ENCODE assay signal across 29 cellular contexts in the genomic region with DNA sequence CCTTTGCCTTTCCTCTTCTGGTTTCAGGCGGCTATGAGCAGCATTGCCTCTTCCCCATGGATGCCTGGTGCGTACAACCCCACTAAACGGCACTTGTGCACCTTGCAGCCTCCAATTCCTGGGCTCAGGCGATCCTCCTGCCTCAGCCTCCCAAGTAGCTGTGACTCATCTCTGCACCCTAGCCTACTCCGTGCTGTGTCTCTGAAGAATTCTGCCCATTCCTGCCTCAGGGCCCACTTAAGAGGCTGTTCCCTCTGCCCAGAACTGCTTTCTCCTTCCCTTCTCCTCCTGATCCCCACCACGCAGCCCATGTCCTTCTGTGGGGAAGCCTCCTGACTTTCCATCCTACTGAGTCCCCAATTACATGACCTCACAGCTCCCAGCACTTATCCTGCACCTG.
"Had no signal": no experiment of that assay in that cellular context is flagged by ENCODE, and none has a peak within 500 bp of the region (broad histone marks: within the 10 kb centered on the region; RNA-seq: fewer than 3 reads in every experiment).

No MANE protein-coding gene starts in this region.

- DNase-seq: caudate nucleus; dorsolateral prefrontal cortex; effector CD8-positive, alpha-beta T cell; esophagus squamous epithelium; foreskin melanocyte; glutamatergic neuron; heart right ventricle; hippocampal formation; kidney glomerular epithelial cell; left colon; left ventricle myocardium superior; lower lobe of right lung; mucosa of descending colon; naive thymus-derived CD4-positive, alpha-beta T cell; occipital lobe; pancreas; retina; right lobe of liver; small intestine; stimulated activated CD4-positive, alpha-beta T cell treated with anti-CD3 and anti-CD28 coated beads, Interleukin-4, amount 100 ng/mL, for 4 hours; stimulated activated naive CD8-positive, alpha-beta T cell treated with anti-CD3 and anti-CD28 coated beads, Interleukin-15, Interleukin-2, amounts not matched to agents 100 U/mL and 50 U/mL, for 24 hours had no signal

- H3K27me3 ChIP-seq: esophagus squamous epithelium, pancreas, right lobe of liver, tibial nerve, vagina had no signal

- H3K36me3 Mint-ChIP-seq: memory B cell, mesothelial cell of epicardium had no signal

- H3K4me3 ChIP-seq: dorsolateral prefrontal cortex, esophagus squamous epithelium, heart right ventricle, lower lobe of right lung, mucosa of descending colon, pancreas, right lobe of liver, thoracic aorta, tibial nerve, vagina had no signal

- H3K27ac ChIP-seq: dorsolateral prefrontal cortex, esophagus squamous epithelium, heart right ventricle, lower lobe of right lung, pancreas, right lobe of liver, thoracic aorta, tibial nerve, vagina had no signal

- ATAC-seq: heart right ventricle; left colon; left ventricle myocardium superior; lower lobe of right lung; mucosa of descending colon; naive thymus-derived CD4-positive, alpha-beta T cell; pancreas; right lobe of liver; stimulated activated memory B cell treated with anti-CD40 and anti-IgM and Interleukin-4, amounts not matched to agents 10 μg/mL and 1 μg/mL and 100 μg/mL, for 72 hours; stimulated activated naive CD8-positive, alpha-beta T cell treated with anti-CD3 and anti-CD28 coated beads, Interleukin-15, Interleukin-2, amounts not matched to agents 100 U/mL and 50 U/mL, for 24 hours had no signal

- H3K9me3 ChIP-seq: esophagus squamous epithelium, heart right ventricle, lower lobe of right lung, mucosa of descending colon, pancreas, right lobe of liver, thoracic aorta, tibial nerve, vagina had no signal

- H3K27ac Mint-ChIP-seq: endodermal cell; memory B cell; mesothelial cell of epicardium; nephron; stimulated activated memory B cell treated with anti-CD40 and anti-IgM and Interleukin-4, amounts not matched to agents 10 μg/mL and 1 μg/mL and 100 μg/mL, for 72 hours had no signal

- H3K36me3 ChIP-seq: esophagus squamous epithelium, heart right ventricle, lower lobe of right lung, pancreas, right lobe of liver, thoracic aorta, tibial nerve, vagina had no signal

- H3K4me1 ChIP-seq: esophagus squamous epithelium, heart right ventricle, lower lobe of right lung, pancreas, right lobe of liver, vagina had no signal

- H3K4me1 Mint-ChIP-seq: endodermal cell; memory B cell; mesothelial cell of epicardium; nephron; stimulated activated memory B cell treated with anti-CD40 and anti-IgM and Interleukin-4, amounts not matched to agents 10 μg/mL and 1 μg/mL and 100 μg/mL, for 72 hours had no signal

- H3K4me3 Mint-ChIP-seq: endodermal cell; memory B cell; mesothelial cell of epicardium; naive thymus-derived CD4-positive, alpha-beta T cell; nephron; stimulated activated memory B cell treated with anti-CD40 and anti-IgM and Interleukin-4, amounts not matched to agents 10 μg/mL and 1 μg/mL and 100 μg/mL, for 72 hours had no signal
